In genomic region chr2:22817197-22817596, GRCh38 we compare ENCODE assay signal across 24 cellular contexts.
DNase-seq lines count a peak whose midpoint lies in the region; ATAC-seq, FAIRE-seq and TF ChIP-seq lines count a peak whose summit lies in the region.
"Had no signal": no experiment of that assay in that cellular context is flagged by ENCODE, and none has a peak within 500 bp of the region (broad histone marks: within the 10 kb centered on the region; RNA-seq: fewer than 3 reads in every experiment).

No MANE protein-coding gene starts in this region.

- no peaks in the 10 kb centered on the region for H3K27me3 ChIP-seq in RWPE2 (ENCODE audit: insufficient read depth, poor library complexity, severe bottlenecking)
- H3K27me3 ChIP-seq: esophagus muscularis mucosa, tibial artery had no signal

- H3K4me3 ChIP-seq in RWPE2 (ENCODE audit: severe bottlenecking) (no peak overlapping the region), epithelial cell of proximal tubule (ENCODE audit: low read depth, low read length) (no peak overlapping the region)
- H3K4me3 ChIP-seq: dorsolateral prefrontal cortex, esophagus muscularis mucosa, heart right ventricle, prostate gland, tibial artery had no signal

- no peak overlapping the region for H3K27ac ChIP-seq in RWPE2 (ENCODE audit: poor library complexity, severe bottlenecking)
- H3K27ac ChIP-seq: dorsolateral prefrontal cortex, esophagus muscularis mucosa, heart right ventricle, prostate gland, RWPE1, tibial artery had no signal

- in situ Hi-C loops in Caki2 (cut with HindIII; ENCODE audit: low pct_unique_long_range_greater_than_20kb, low sequenced_read_pairs), result no loop called here

- FAIRE-seq in HTR-8/SVneo (lab: Jason Lieb, UNC), result no peak

- H3K36me3 Mint-ChIP-seq in osteocyte (ENCODE audit: unreplicated experiment), result no peaks in the 10 kb centered on the region
- H3K36me3 Mint-ChIP-seq: activated CD4-positive, alpha-beta memory T cell treated with anti-CD3 and anti-CD28 coated beads for 36 hours; activated naive CD4-positive, alpha-beta T cell treated with anti-CD3 and anti-CD28 coated beads, Interleukin-2, amount 50 U/mL, for 72 hours; CD4-positive, CD25-positive, alpha-beta regulatory T cell; stimulated activated effector memory CD8-positive, alpha-beta T cell treated with anti-CD3 and anti-CD28 coated beads, Interleukin-12 subunit alpha, Interleukin-12 subunit beta, amount 100 ng/mL, for 72 hours had no signal

- H3K9me3 ChIP-seq in RWPE2 (ENCODE audit: severe bottlenecking), result peaks cover 5% of the 10 kb centered on the region
- H3K9me3 ChIP-seq: esophagus muscularis mucosa, heart right ventricle, prostate gland, tibial artery had no signal

- TF ChIP-seq CTCF in RWPE2 (IDR thresholded peaks at IDR 0.05; ENCODE audit: poor library complexity, severe bottlenecking), result no peak
- no peak for TF ChIP-seq CTCF in epithelial cell of proximal tubule (conservative IDR thresholded peaks at IDR 0.05; ENCODE audit: low read depth, low read length)
- no peak for TF ChIP-seq CTCF in osteocyte (IDR thresholded peaks at IDR 0.05)

- no peaks in the 10 kb centered on the region for H3K4me1 Mint-ChIP-seq in osteocyte (ENCODE audit: unreplicated experiment)
- H3K4me1 Mint-ChIP-seq: CD4-positive, CD25-positive, alpha-beta regulatory T cell; nephron progenitor cell; stimulated activated effector memory CD8-positive, alpha-beta T cell treated with anti-CD3 and anti-CD28 coated beads, Interleukin-12 subunit alpha, Interleukin-12 subunit beta, amount 100 ng/mL, for 72 hours had no signal

- DNase-seq in Caki2 (ENCODE audit: low read depth), result peak; percentile 32
- no peak for DNase-seq in RWPE2 (ENCODE audit: low spot score)
- DNase-seq in epithelial cell of proximal tubule (ENCODE audit: low read depth), result peak; percentile 20
- DNase-seq in mucosa of gallbladder (ENCODE audit: low spot score), result peak; percentile 66
- no peak for DNase-seq in NCI-H1417 treated with DMSO at 0.1 percent for 48 hours (lab: John Stamatoyannopoulos, UW)
- no peak for DNase-seq in NCI-H2107 treated with DMSO at 0.1 percent for 48 hours (lab: John Stamatoyannopoulos, UW; ENCODE audit: unreplicated experiment)
- DNase-seq in osteocyte (ENCODE audit: extremely low spot score, unreplicated experiment), result no peak
- DNase-seq in HTR-8/SVneo (ENCODE audit: insufficient read length, low spot score), result no peak
- DNase-seq: activated CD4-positive, alpha-beta memory T cell treated with anti-CD3 and anti-CD28 coated beads for 36 hours; activated T-cell treated with anti-CD3 and anti-CD28 coated beads, Interleukin-2, amount 50 U/mL, for 1 hour; CD4-positive, CD25-positive, alpha-beta regulatory T cell; DMS79; dorsolateral prefrontal cortex; heart right ventricle; NCI-H146; NCI-H226; nephron progenitor cell; NK-92 treated with Interleukin-12 subunit alpha and Interleukin-12 subunit beta, amount 100 ng/mL, for 24 hours; tibial artery had no signal

- no peaks in the 10 kb centered on the region for H3K4me1 ChIP-seq in RWPE2 (ENCODE audit: insufficient read depth, poor library complexity, severe bottlenecking)
- H3K4me1 ChIP-seq: esophagus muscularis mucosa, heart right ventricle, prostate gland, tibial artery had no signal

- no peaks in the 10 kb centered on the region for H3K36me3 ChIP-seq in RWPE2 (ENCODE audit: low read depth)
- H3K36me3 ChIP-seq: esophagus muscularis mucosa, heart right ventricle, prostate gland, tibial artery had no signal

- ATAC-seq in RWPE2 (ENCODE audit: low read depth), result peak; percentile 56; the same call in 2 of the 3 replicates
- ATAC-seq: activated naive CD4-positive, alpha-beta T cell treated with anti-CD3 and anti-CD28 coated beads, Interleukin-2, amount 50 U/mL, for 72 hours; stimulated activated effector memory CD8-positive, alpha-beta T cell treated with anti-CD3 and anti-CD28 coated beads, Interleukin-12 subunit alpha, Interleukin-12 subunit beta, amount 100 ng/mL, for 72 hours had no signal

- no peak overlapping the region for H3K4me3 Mint-ChIP-seq in osteocyte (ENCODE audit: unreplicated experiment)
- H3K4me3 Mint-ChIP-seq: activated CD4-positive, alpha-beta memory T cell treated with anti-CD3 and anti-CD28 coated beads for 36 hours; CD4-positive, CD25-positive, alpha-beta regulatory T cell; nephron progenitor cell; stimulated activated effector memory CD8-positive, alpha-beta T cell treated with anti-CD3 and anti-CD28 coated beads, Interleukin-12 subunit alpha, Interleukin-12 subunit beta, amount 100 ng/mL, for 72 hours had no signal

- no peaks in the 10 kb centered on the region for H3K27me3 Mint-ChIP-seq in osteocyte (ENCODE audit: unreplicated experiment)
- H3K27me3 Mint-ChIP-seq: activated CD4-positive, alpha-beta memory T cell treated with anti-CD3 and anti-CD28 coated beads for 36 hours; CD4-positive, CD25-positive, alpha-beta regulatory T cell had no signal

- H3K27ac Mint-ChIP-seq in osteocyte (ENCODE audit: unreplicated experiment), result no peak overlapping the region
- H3K27ac Mint-ChIP-seq: activated CD4-positive, alpha-beta memory T cell treated with anti-CD3 and anti-CD28 coated beads for 36 hours; activated naive CD4-positive, alpha-beta T cell treated with anti-CD3 and anti-CD28 coated beads, Interleukin-2, amount 50 U/mL, for 72 hours; CD4-positive, CD25-positive, alpha-beta regulatory T cell; nephron progenitor cell; stimulated activated effector memory CD8-positive, alpha-beta T cell treated with anti-CD3 and anti-CD28 coated beads, Interleukin-12 subunit alpha, Interleukin-12 subunit beta, amount 100 ng/mL, for 72 hours had no signal

- H3K9me3 Mint-ChIP-seq in osteocyte (ENCODE audit: unreplicated experiment), result peaks cover 17% of the 10 kb centered on the region
- H3K9me3 Mint-ChIP-seq: nephron progenitor cell had no signal

Comparison
In these comparisons a context has a peak if more than half of its experiments do, and no peak if none do; other contexts are left out.
1. DNase-seq: peak in Caki2 (single experiment), epithelial cell of proximal tubule (single experiment) and mucosa of gallbladder (single experiment); none in RWPE2 (single experiment), NCI-H1417 treated with DMSO at 0.1 percent for 48 hours (single experiment), NCI-H2107 treated with DMSO at 0.1 percent for 48 hours (single experiment), osteocyte (single experiment) and HTR-8/SVneo (single experiment).